27 cellular contexts compared by ENCODE assay signal in genomic region chr18:25111382-25112070, GRCh38.
DNase-seq lines count a peak whose midpoint lies in the region; ATAC-seq and TF ChIP-seq lines count a peak whose summit lies in the region.
"Had no signal": no experiment of that assay in that cellular context is flagged by ENCODE, and none has a peak within 500 bp of the region (broad histone marks: within the 10 kb centered on the region; RNA-seq: fewer than 3 reads in every experiment).

No MANE protein-coding gene starts in this region.

- WGBS in endodermal cell (ENCODE audit: insufficient coverage in 1 of 2, insufficient read length in 1 of 2), 2 experiments: 67 to 84% methylated on average over 8 to 9 of the region's 10 CpGs

- no peak for ATAC-seq in GM21360 (IDR thresholded peaks at IDR 0.05; ENCODE audit: unreplicated experiment)
- ATAC-seq: A549; activated T-cell treated with anti-CD3 and anti-CD28 coated beads, Interleukin-2, amount 50 U/mL, for 72 hours; body of pancreas; left ventricle myocardium superior; upper lobe of right lung had no signal

- no peak overlapping the region for H3K4me3 ChIP-seq in endodermal cell (ENCODE audit: low read length)
- H3K4me3 ChIP-seq: A549, adrenal gland, body of pancreas, PC-9, upper lobe of right lung had no signal

- H3K4me3 Mint-ChIP-seq in endodermal cell (no peak overlapping the region), nephron (no peak overlapping the region)
- no peak overlapping the region for H3K4me3 Mint-ChIP-seq in activated naive CD4-positive, alpha-beta T cell treated with anti-CD3 and anti-CD28 coated beads for 36 hours
- H3K4me3 Mint-ChIP-seq: activated naive CD4-positive, alpha-beta T cell treated with anti-CD3 and anti-CD28 coated beads, Interleukin-2, amount 10 ng/mL, durations not matched to agents 7 days and 5 days; activated T-cell treated with anti-CD3 and anti-CD28 coated beads, Interleukin-2, amount 50 U/mL, for 72 hours; CD4-positive, CD25-positive, alpha-beta regulatory T cell had no signal

- peak overlapping the region; percentile 86 for H3K27ac ChIP-seq in endodermal cell (ENCODE audit: low read depth, low read length)
- H3K27ac ChIP-seq: A549, adrenal gland, body of pancreas, PC-9, upper lobe of right lung had no signal

- no peaks in the 10 kb centered on the region for H3K36me3 ChIP-seq in endodermal cell (ENCODE audit: control insufficient read depth, insufficient read depth, low read length)
- H3K36me3 ChIP-seq: adrenal gland, upper lobe of right lung had no signal

- H3K27me3 Mint-ChIP-seq in endodermal cell (ENCODE audit: insufficient read depth): no peaks in the 10 kb centered on the region
- no peaks in the 10 kb centered on the region for H3K27me3 Mint-ChIP-seq in nephron (ENCODE audit: low read depth)
- peaks cover 8% of the 10 kb centered on the region for H3K27me3 Mint-ChIP-seq in activated naive CD4-positive, alpha-beta T cell treated with anti-CD3 and anti-CD28 coated beads for 36 hours (ENCODE audit: low read depth)
- H3K27me3 Mint-ChIP-seq: activated naive CD4-positive, alpha-beta T cell treated with anti-CD3 and anti-CD28 coated beads, Interleukin-2, amount 10 ng/mL, durations not matched to agents 7 days and 5 days; CD4-positive, CD25-positive, alpha-beta regulatory T cell had no signal

- H3K4me1 Mint-ChIP-seq in endodermal cell (peaks cover 6% of the 10 kb centered on the region), nephron (peaks cover 32% of the 10 kb centered on the region)
- no peaks in the 10 kb centered on the region for H3K4me1 Mint-ChIP-seq in activated naive CD4-positive, alpha-beta T cell treated with anti-CD3 and anti-CD28 coated beads for 36 hours (ENCODE audit: low read depth)
- H3K4me1 Mint-ChIP-seq: activated naive CD4-positive, alpha-beta T cell treated with anti-CD3 and anti-CD28 coated beads, Interleukin-2, amount 10 ng/mL, durations not matched to agents 7 days and 5 days; CD4-positive, CD25-positive, alpha-beta regulatory T cell; naive B cell had no signal

- CTCF ChIA-PET in activated naive CD4-positive, alpha-beta T cell treated with anti-CD3 and anti-CD28 coated beads for 36 hours (lab: Charles Lee): no interaction called here

- peaks cover 7% of the 10 kb centered on the region for H3K9me3 ChIP-seq in endodermal cell (ENCODE audit: control insufficient read depth, low read length)
- H3K9me3 ChIP-seq: A549, adrenal gland, body of pancreas, upper lobe of right lung had no signal

- no peak overlapping the region for H3K9ac ChIP-seq in endodermal cell (ENCODE audit: extremely low read depth, low read length, poor library complexity, severe bottlenecking)

- no peaks in the 10 kb centered on the region for H3K4me1 ChIP-seq in endodermal cell (ENCODE audit: control insufficient read depth, insufficient read depth, low read length)
- H3K4me1 ChIP-seq: A549, adrenal gland, body of pancreas, upper lobe of right lung had no signal

- no peaks in the 10 kb centered on the region for H3K27me3 ChIP-seq in endodermal cell (ENCODE audit: control insufficient read depth, insufficient read depth, low read length, poor library complexity, severe bottlenecking)
- H3K27me3 ChIP-seq: adrenal gland, body of pancreas, upper lobe of right lung had no signal

- intact Hi-C loops in activated naive CD4-positive, alpha-beta T cell treated with anti-CD3 and anti-CD28 coated beads for 36 hours (cut with micrococcal nuclease): no loop called here

- H3K27ac Mint-ChIP-seq in endodermal cell (no peak overlapping the region), nephron (peak overlapping the region; percentile 17 to 87 (median 74))
- no peak overlapping the region for H3K27ac Mint-ChIP-seq in activated naive CD4-positive, alpha-beta T cell treated with anti-CD3 and anti-CD28 coated beads for 36 hours
- H3K27ac Mint-ChIP-seq: activated naive CD4-positive, alpha-beta T cell treated with anti-CD3 and anti-CD28 coated beads, Interleukin-2, amount 10 ng/mL, durations not matched to agents 7 days and 5 days; activated T-cell treated with anti-CD3 and anti-CD28 coated beads, Interleukin-2, amount 50 U/mL, for 72 hours; CD4-positive, CD25-positive, alpha-beta regulatory T cell; naive B cell had no signal

- peaks cover 7% of the 10 kb centered on the region for H3K9me3 Mint-ChIP-seq in endodermal cell
- H3K9me3 Mint-ChIP-seq in nephron: peaks cover 5% of the 10 kb centered on the region
- peaks cover 2% of the 10 kb centered on the region for H3K9me3 Mint-ChIP-seq in activated naive CD4-positive, alpha-beta T cell treated with anti-CD3 and anti-CD28 coated beads for 36 hours

- DNase-seq in DMS 273 (lab: John Stamatoyannopoulos, UW; ENCODE audit: unreplicated experiment): peak; percentile 88
- DNase-seq in LHCN-M2 (ENCODE audit: low read depth): peak; percentile 34
- no peak for DNase-seq in endodermal cell
- DNase-seq in activated naive CD4-positive, alpha-beta T cell treated with anti-CD3 and anti-CD28 coated beads for 36 hours: no peak
- DNase-seq in activated CD4-positive, alpha-beta T cell treated with anti-CD3 and anti-CD28 coated beads, Interleukin-2, amount 50 U/mL, for 48 hours: no peak
- DNase-seq in RPMI8226: no peak
- DNase-seq: activated naive CD4-positive, alpha-beta T cell treated with anti-CD3 and anti-CD28 coated beads, Interleukin-2, amount 10 ng/mL, durations not matched to agents 7 days and 5 days; activated T-cell treated with anti-CD3 and anti-CD28 coated beads, Interleukin-2, amount 50 U/mL, for 72 hours; adrenal gland; body of pancreas; Calu3; CD4-positive, CD25-positive, alpha-beta regulatory T cell; DND-41; left ventricle myocardium superior; naive B cell; NCI-H1048; NCI-H1694; NCI-H446 treated with DMSO at 0.1 percent for 48 hours; NK-92 treated with Interleukin-12 subunit alpha and Interleukin-12 subunit beta, amount 100 ng/mL, for 24 hours; PC-9; Right ventricle myocardium superior; stimulated activated naive CD4-positive, alpha-beta T cell; T-helper 2 cell; upper lobe of right lung had no signal

- peaks cover 7% of the 10 kb centered on the region for H3K36me3 Mint-ChIP-seq in endodermal cell (ENCODE audit: low read depth)
- peaks cover 25% of the 10 kb centered on the region for H3K36me3 Mint-ChIP-seq in nephron (ENCODE audit: low read depth)
- no peaks in the 10 kb centered on the region for H3K36me3 Mint-ChIP-seq in activated naive CD4-positive, alpha-beta T cell treated with anti-CD3 and anti-CD28 coated beads for 36 hours (ENCODE audit: low read depth)
- H3K36me3 Mint-ChIP-seq: activated naive CD4-positive, alpha-beta T cell treated with anti-CD3 and anti-CD28 coated beads, Interleukin-2, amount 10 ng/mL, durations not matched to agents 7 days and 5 days; CD4-positive, CD25-positive, alpha-beta regulatory T cell; naive B cell had no signal

- TF ChIP-seq CTCF in endodermal cell (conservative IDR thresholded peaks at IDR 0.05): no peak
- no peak for TF ChIP-seq CTCF in nephron (IDR thresholded peaks at IDR 0.05; ENCODE audit: unreplicated experiment in 3 of 3)

Comparison
In these comparisons a context has a peak if more than half of its experiments do, and no peak if none do; other contexts are left out.
1. DNase-seq: peak in DMS 273 (single experiment) and LHCN-M2 (single experiment); none in endodermal cell (single experiment), activated naive CD4-positive, alpha-beta T cell treated with anti-CD3 and anti-CD28 coated beads for 36 hours (single experiment), activated CD4-positive, alpha-beta T cell treated with anti-CD3 and anti-CD28 coated beads, Interleukin-2, amount 50 U/mL, for 48 hours (0 of 2) and RPMI8226 (single experiment).
2. H3K27ac Mint-ChIP-seq: peak in nephron (3 of 3); none in endodermal cell (single experiment) and activated naive CD4-positive, alpha-beta T cell treated with anti-CD3 and anti-CD28 coated beads for 36 hours (single experiment).